28 cellular contexts compared by ENCODE assay signal in the genomic region with DNA sequence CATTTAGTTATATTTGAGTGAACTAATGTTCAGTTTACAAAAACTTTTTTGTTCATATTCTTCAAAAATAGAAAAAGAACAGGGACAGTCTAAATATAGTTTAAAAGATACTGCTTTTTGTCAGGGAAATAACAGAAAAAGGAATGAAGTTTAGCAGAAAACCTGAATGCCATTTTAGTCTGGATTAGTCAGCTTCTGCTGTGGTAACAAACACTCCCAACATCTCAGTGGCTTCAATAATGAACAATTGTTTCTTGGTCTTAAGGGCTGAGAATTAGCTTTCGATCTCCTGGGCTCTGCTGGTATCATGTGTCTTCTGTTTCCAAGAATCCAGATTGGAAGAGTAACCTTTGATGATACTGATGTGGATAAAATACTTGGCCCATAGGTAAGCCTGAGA.
"Had no signal": no experiment of that assay in that cellular context is flagged by ENCODE, and none has a peak within 500 bp of the region (broad histone marks: within the 10 kb centered on the region; RNA-seq: fewer than 3 reads in every experiment).

No MANE protein-coding gene starts in this region.

- H3K27me3 ChIP-seq: colonic mucosa, dorsolateral prefrontal cortex, esophagus muscularis mucosa, esophagus squamous epithelium, foreskin keratinocyte, gastrocnemius medialis, gastroesophageal sphincter, heart left ventricle, heart right ventricle had no signal

- H3K4me1 ChIP-seq: colonic mucosa, esophagus muscularis mucosa, esophagus squamous epithelium, foreskin keratinocyte, gastrocnemius medialis, gastroesophageal sphincter, heart left ventricle, heart right ventricle had no signal

- H3K9me3 ChIP-seq: colonic mucosa, esophagus muscularis mucosa, esophagus squamous epithelium, gastrocnemius medialis, gastroesophageal sphincter, heart left ventricle, heart right ventricle had no signal

- FAIRE-seq: colon, endometrium, endothelial cell of umbilical vein, frontal cortex had no signal

- ATAC-seq: effector memory CD8-positive, alpha-beta T cell; esophagus mucosa; foreskin keratinocyte; gastrocnemius medialis; gastroesophageal sphincter; heart left ventricle; heart right ventricle had no signal

- DNase-seq: colonic mucosa; cortex of kidney; dermis blood vessel endothelial cell; dorsolateral prefrontal cortex; effector CD4-positive, alpha-beta T cell; effector CD8-positive, alpha-beta T cell; effector memory CD4-positive, alpha-beta T cell; effector memory CD8-positive, alpha-beta T cell; endodermal cell; erythroblast; esophagus squamous epithelium; foreskin fibroblast; foreskin keratinocyte; foreskin melanocyte; gastrocnemius medialis; glutamatergic neuron; head of caudate nucleus; heart left ventricle; heart right ventricle had no signal

- H3K4me3 ChIP-seq: colonic mucosa, coronary artery, dorsolateral prefrontal cortex, esophagus muscularis mucosa, esophagus squamous epithelium, gastrocnemius medialis, gastroesophageal sphincter, heart left ventricle, heart right ventricle had no signal

- H3K36me3 ChIP-seq: colonic mucosa, esophagus muscularis mucosa, esophagus squamous epithelium, gastrocnemius medialis, gastroesophageal sphincter, heart left ventricle, heart right ventricle had no signal

- H3K27ac ChIP-seq: colonic mucosa, coronary artery, dorsolateral prefrontal cortex, epithelial cell of prostate, esophagus muscularis mucosa, esophagus squamous epithelium, foreskin keratinocyte, gastrocnemius medialis, gastroesophageal sphincter, heart left ventricle, heart right ventricle had no signal
